Comparison of ENCODE assay signal across 14 cellular contexts in the genomic region with DNA sequence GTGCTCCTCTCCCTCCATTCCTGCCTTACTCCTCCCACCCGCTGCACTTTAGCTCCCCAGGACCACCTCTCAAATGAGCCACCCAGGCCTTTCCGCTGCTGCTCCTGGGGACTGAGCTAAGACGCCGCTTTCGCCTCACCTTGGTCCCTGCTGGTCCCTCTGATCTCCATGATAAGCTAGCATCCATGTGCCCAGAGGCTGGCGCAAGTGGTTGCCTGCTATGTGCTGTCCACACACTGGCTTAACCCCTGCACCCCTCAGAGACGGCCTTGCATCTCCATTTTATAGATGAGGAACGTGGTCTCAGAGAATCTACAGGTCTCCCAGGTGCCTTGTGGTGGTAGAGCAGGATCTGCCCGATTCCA.
DNase-seq lines count a peak whose midpoint lies in the region; ATAC-seq, FAIRE-seq and TF ChIP-seq lines count a peak whose summit lies in the region.
"Had no signal": no experiment of that assay in that cellular context is flagged by ENCODE, and none has a peak within 500 bp of the region (broad histone marks: within the 10 kb centered on the region; RNA-seq: fewer than 3 reads in every experiment).

No MANE protein-coding gene starts in this region.

- TF ChIP-seq CTCF in bronchial epithelial cell (IDR thresholded peaks at IDR 0.05; ENCODE audit: insufficient read depth, low read length, severe bottlenecking) (no peak), vagina (IDR thresholded peaks at IDR 0.05) (no peak), suprapubic skin (IDR thresholded peaks at IDR 0.05) (no peak)

- H3K4me1 ChIP-seq in neuronal stem cell (ENCODE audit: control insufficient read depth in 2 of 2, insufficient read depth in 1 of 2, low read depth in 1 of 2, low read length in 2 of 2): no peaks in the 10 kb centered on the region
- H3K4me1 ChIP-seq in vagina: peaks cover 6% of the 10 kb centered on the region
- H3K4me1 ChIP-seq in suprapubic skin: no peaks in the 10 kb centered on the region

- H3K27me3 ChIP-seq in bronchial epithelial cell (ENCODE audit: control insufficient read depth, insufficient read depth, low read length) (peaks cover 8% of the 10 kb centered on the region), neuronal stem cell (ENCODE audit: control insufficient read depth in 3 of 3, insufficient read depth in 3 of 3, low read depth in 1 of 3, low read length in 3 of 3) (peaks cover 0 to 7% (median 0%) of the 10 kb centered on the region in 3 experiments), vagina (no peaks in the 10 kb centered on the region), suprapubic skin (peaks cover 27% of the 10 kb centered on the region)

- no peak overlapping the region for H4K8ac ChIP-seq in neuronal stem cell (ENCODE audit: low read depth, low read length)

- H4K91ac ChIP-seq in neuronal stem cell (ENCODE audit: low read depth, low read length, poor library complexity): no peak overlapping the region

- H3K4me3 Mint-ChIP-seq in activated CD8-positive, alpha-beta memory T cell treated with anti-CD3 and anti-CD28 coated beads, Interleukin-2, amount 10 ng/mL, durations not matched to agents 7 days and 5 days: no peak overlapping the region
- H3K4me3 Mint-ChIP-seq: CD4-positive, CD25-positive, alpha-beta regulatory T cell had no signal

- no peak for TF ChIP-seq EP300 in suprapubic skin (IDR thresholded peaks at IDR 0.05)

- no peaks in the 10 kb centered on the region for H3K79me1 ChIP-seq in neuronal stem cell (ENCODE audit: low read depth, low read length)

- no peak overlapping the region for H3K4me2 ChIP-seq in neuronal stem cell (ENCODE audit: insufficient read depth, low read length, poor library complexity, severe bottlenecking)
- H3K4me2 ChIP-seq: BLaER1 treated with 17β-estradiol and CSF1 and Interleukin-3, amounts not matched to agents 10 nM and 100 nM had no signal

- H2BK120ac ChIP-seq in neuronal stem cell (ENCODE audit: low read depth, low read length): no peak overlapping the region

- H3K4me3 ChIP-seq in bronchial epithelial cell (ENCODE audit: low read depth, low read length) (no peak overlapping the region), neuronal stem cell (ENCODE audit: low read length in 2 of 2) (peak overlapping the region in 1 of 2 donors; percentile 23), vagina (no peak overlapping the region), suprapubic skin (no peak overlapping the region)
- H3K4me3 ChIP-seq: BLaER1 treated with 17β-estradiol and CSF1 and Interleukin-3, amounts not matched to agents 10 nM and 100 nM had no signal

- peak overlapping the region; percentile 35 for H2AK5ac ChIP-seq in neuronal stem cell (ENCODE audit: low read depth, low read length)

- no peak overlapping the region for H2BK15ac ChIP-seq in neuronal stem cell (ENCODE audit: low read length)

- H3K9me3 ChIP-seq in neuronal stem cell (replicated peaks in 1 of 2; ENCODE audit: control insufficient read depth in 2 of 2, insufficient read depth in 1 of 2, low read depth in 1 of 2, low read length in 2 of 2) (no peaks in the 10 kb centered on the region), vagina (no peaks in the 10 kb centered on the region), suprapubic skin (no peaks in the 10 kb centered on the region)

- no peak overlapping the region for H3K23ac ChIP-seq in neuronal stem cell (ENCODE audit: low read depth, low read length, poor library complexity)

- FAIRE-seq in bronchial epithelial cell (lab: Jason Lieb, UNC): peak; percentile 55
- FAIRE-seq: GM19239 had no signal

- no peak overlapping the region for H3K14ac ChIP-seq in neuronal stem cell (ENCODE audit: low read length)

- H3K36me3 Mint-ChIP-seq in activated CD8-positive, alpha-beta memory T cell treated with anti-CD3 and anti-CD28 coated beads, Interleukin-2, amount 10 ng/mL, durations not matched to agents 7 days and 5 days: no peaks in the 10 kb centered on the region
- H3K36me3 Mint-ChIP-seq: CD4-positive, CD25-positive, alpha-beta regulatory T cell had no signal

- H3K27ac ChIP-seq in neuronal stem cell (replicated peaks; ENCODE audit: low read length) (no peak overlapping the region), vagina (no peak overlapping the region), suprapubic skin (no peak overlapping the region)
- H3K27ac ChIP-seq: BLaER1 treated with 17β-estradiol and CSF1 and Interleukin-3, amounts not matched to agents 10 nM and 100 nM had no signal

- WGBS in neuronal stem cell (ENCODE audit: extremely low coverage in 2 of 2, insufficient read length in 2 of 2, insufficient replicate concordance in 1 of 2), 2 donors: no CpG with 5 or more reads among the region's 9 CpGs
- WGBS in suprapubic skin: 81% methylated on average over 8 of the region's 9 CpGs

- no peak for ATAC-seq in activated CD8-positive, alpha-beta memory T cell treated with anti-CD3 and anti-CD28 coated beads, Interleukin-2, amount 10 ng/mL, durations not matched to agents 7 days and 5 days
- ATAC-seq: HCT116 had no signal

- CTCF ChIA-PET in activated CD8-positive, alpha-beta memory T cell treated with anti-CD3 and anti-CD28 coated beads, Interleukin-2, amount 10 ng/mL, durations not matched to agents 7 days and 5 days (lab: Charles Lee): no interaction called here

- peaks cover 2% of the 10 kb centered on the region for H3K4me1 Mint-ChIP-seq in activated CD8-positive, alpha-beta memory T cell treated with anti-CD3 and anti-CD28 coated beads, Interleukin-2, amount 10 ng/mL, durations not matched to agents 7 days and 5 days

- peak; percentile 31 for DNase-seq in activated CD8-positive, alpha-beta memory T cell treated with anti-CD3 and anti-CD28 coated beads, Interleukin-2, amount 10 ng/mL, durations not matched to agents 7 days and 5 days
- no peak for DNase-seq in activated CD8-positive, alpha-beta memory T cell treated with anti-CD3 and anti-CD28 coated beads, Interleukin-2, amount 50 U/mL, for 4 hours
- DNase-seq in bronchial epithelial cell (ENCODE audit: low read depth): no peak
- no peak for DNase-seq in neuronal stem cell (ENCODE audit: low spot score)
- peak; percentile 83 to 84 for DNase-seq in vagina (ENCODE audit: extremely low spot score in 2 of 2)
- no peak for DNase-seq in suprapubic skin (ENCODE audit: low spot score in 2 of 2)
- DNase-seq in T-helper 1 cell: no peak
- DNase-seq: ACHN; CD4-positive, CD25-positive, alpha-beta regulatory T cell; DMS53; GF-D8 had no signal

- peak overlapping the region; percentile 52 for H3K18ac ChIP-seq in neuronal stem cell (ENCODE audit: low read length)

- intact Hi-C loops in vagina (cut with DNase I): loop anchor here (10.0 kb wide), 1 partner anchor 305 kb away; no protein-coding TSS in a partner anchor

- no peaks in the 10 kb centered on the region for H3K9me3 Mint-ChIP-seq in activated CD8-positive, alpha-beta memory T cell treated with anti-CD3 and anti-CD28 coated beads, Interleukin-2, amount 10 ng/mL, durations not matched to agents 7 days and 5 days (ENCODE audit: low read depth)
- H3K9me3 Mint-ChIP-seq: CD4-positive, CD25-positive, alpha-beta regulatory T cell had no signal

- no peak overlapping the region for H3K4ac ChIP-seq in neuronal stem cell (ENCODE audit: low read length)

- TF ChIP-seq POLR2A in vagina (IDR thresholded peaks at IDR 0.05): no peak
- no peak for TF ChIP-seq POLR2A in suprapubic skin (IDR thresholded peaks at IDR 0.05)

- no peak overlapping the region for H2BK12ac ChIP-seq in neuronal stem cell (ENCODE audit: low read length)

- H2AFZ ChIP-seq in neuronal stem cell (ENCODE audit: low read length): no peak overlapping the region

- no peak overlapping the region for H3K9ac ChIP-seq in neuronal stem cell (ENCODE audit: low read depth, low read length, poor library complexity)
- H3K9ac ChIP-seq: BLaER1 treated with 17β-estradiol and CSF1 and Interleukin-3, amounts not matched to agents 10 nM and 100 nM had no signal

- H3K27me3 Mint-ChIP-seq in activated CD8-positive, alpha-beta memory T cell treated with anti-CD3 and anti-CD28 coated beads, Interleukin-2, amount 10 ng/mL, durations not matched to agents 7 days and 5 days: peaks cover 20% of the 10 kb centered on the region

- H3K36me3 ChIP-seq in bronchial epithelial cell (ENCODE audit: control insufficient read depth, insufficient read depth, low read length) (no peaks in the 10 kb centered on the region), neuronal stem cell (replicated peaks in 1 of 2; ENCODE audit: control insufficient read depth in 2 of 2, insufficient read depth in 2 of 2, low read length in 2 of 2) (no peaks in the 10 kb centered on the region), vagina (no peaks in the 10 kb centered on the region), suprapubic skin (no peaks in the 10 kb centered on the region)
- H3K36me3 ChIP-seq: BLaER1 treated with 17β-estradiol and CSF1 and Interleukin-3, amounts not matched to agents 10 nM and 100 nM had no signal

- no peak overlapping the region for H3K27ac Mint-ChIP-seq in activated CD8-positive, alpha-beta memory T cell treated with anti-CD3 and anti-CD28 coated beads, Interleukin-2, amount 10 ng/mL, durations not matched to agents 7 days and 5 days
- H3K27ac Mint-ChIP-seq: CD4-positive, CD25-positive, alpha-beta regulatory T cell had no signal

- no peak overlapping the region for H2BK5ac ChIP-seq in neuronal stem cell (ENCODE audit: low read length)

Comparison
In these comparisons a context has a peak if more than half of its experiments do, and no peak if none do; other contexts are left out.
1. DNase-seq: peak in activated CD8-positive, alpha-beta memory T cell treated with anti-CD3 and anti-CD28 coated beads, Interleukin-2, amount 10 ng/mL, durations not matched to agents 7 days and 5 days (single experiment) and vagina (2 of 2); none in activated CD8-positive, alpha-beta memory T cell treated with anti-CD3 and anti-CD28 coated beads, Interleukin-2, amount 50 U/mL, for 4 hours (single experiment), bronchial epithelial cell (single experiment), neuronal stem cell (single experiment), suprapubic skin (0 of 2) and T-helper 1 cell (0 of 5).